Comparison of ENCODE assay signal across 1 cellular context in the genomic region with DNA sequence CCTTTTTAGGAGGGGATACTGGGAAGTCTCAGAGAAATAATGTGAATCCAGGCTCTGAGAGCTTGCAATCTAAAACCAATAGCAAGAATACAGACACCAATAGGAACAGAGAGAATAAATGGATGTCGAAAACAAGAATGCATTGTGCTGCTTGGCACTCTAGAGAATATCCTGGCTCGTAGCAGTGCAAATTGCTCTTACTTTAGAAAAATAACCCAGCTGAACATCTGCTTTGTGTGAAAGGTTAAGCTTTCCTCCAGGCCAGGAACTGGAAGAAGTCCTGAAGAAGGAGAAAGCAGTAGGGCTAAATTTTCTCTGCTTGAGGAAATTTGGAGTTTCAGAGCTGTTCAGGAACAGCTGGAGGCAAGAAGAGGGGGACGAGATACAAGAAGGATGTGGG.
TF ChIP-seq lines count a peak whose summit lies in the region.

No MANE protein-coding gene starts in this region.

TF ChIP-seq in IMR-90, 13 proteins besides CTCF, POLR2A, EP300 and RAD21 (continued from another document):
- TF ChIP-seq, protein P1, sequence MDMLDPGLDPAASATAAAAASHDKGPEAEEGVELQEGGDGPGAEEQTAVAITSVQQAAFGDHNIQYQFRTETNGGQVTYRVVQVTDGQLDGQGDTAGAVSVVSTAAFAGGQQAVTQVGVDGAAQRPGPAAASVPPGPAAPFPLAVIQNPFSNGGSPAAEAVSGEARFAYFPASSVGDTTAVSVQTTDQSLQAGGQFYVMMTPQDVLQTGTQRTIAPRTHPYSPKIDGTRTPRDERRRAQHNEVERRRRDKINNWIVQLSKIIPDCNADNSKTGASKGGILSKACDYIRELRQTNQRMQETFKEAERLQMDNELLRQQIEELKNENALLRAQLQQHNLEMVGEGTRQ (IDR thresholded peaks at IDR 0.05; ENCODE audit: low read depth, low read length), result no peak
- no peak for TF ChIP-seq SMC3 (IDR thresholded peaks at IDR 0.05; ENCODE audit: low read depth, low read length)
